ENCODE assay signal across 12 cellular contexts in the genomic region with DNA sequence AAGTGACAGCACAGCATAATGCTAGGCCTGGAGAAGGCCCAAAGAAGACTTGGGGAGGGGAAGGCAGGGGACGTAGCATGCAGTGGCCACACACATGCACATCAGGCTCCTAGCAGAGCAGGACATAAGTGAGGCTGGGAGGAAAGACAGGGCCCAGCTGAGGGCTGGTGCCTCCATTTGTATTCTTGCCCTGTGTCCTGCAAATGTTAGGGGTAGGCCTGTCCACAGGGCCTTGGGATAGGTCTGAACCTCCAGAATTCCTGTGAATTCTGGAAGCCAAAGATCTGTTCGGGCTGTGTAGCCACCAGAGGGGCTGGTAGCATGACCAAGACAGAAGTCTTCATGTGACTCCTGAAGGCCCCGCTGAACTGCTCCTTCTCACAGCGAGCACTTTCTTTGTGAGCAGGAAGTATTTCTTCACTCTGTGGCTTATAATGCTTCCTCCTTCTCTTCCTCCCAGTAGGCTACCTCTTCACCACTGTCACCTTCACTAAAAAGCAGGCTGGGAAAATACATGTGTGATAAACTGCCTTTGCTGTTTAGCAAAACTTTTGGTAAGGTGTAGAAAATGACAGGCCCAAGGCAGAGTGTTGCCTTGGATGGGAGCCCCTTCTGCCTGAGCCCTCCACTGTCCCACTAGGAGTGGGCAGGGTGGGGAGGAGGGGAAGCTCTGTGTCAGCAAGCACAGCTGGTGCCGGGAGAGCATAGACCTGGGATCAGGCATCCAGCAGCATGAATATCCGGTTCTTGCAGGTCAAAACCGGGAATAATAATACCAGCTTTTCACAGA. TPM values are rescaled to one million over a fixed set of nuclear protein-coding genes. Genes with fewer than 3 reads are reported as not detected.
DNase-seq lines count a peak whose midpoint lies in the region; ATAC-seq and TF ChIP-seq lines count a peak whose summit lies in the region.
"Had no signal": no experiment of that assay in that cellular context is flagged by ENCODE, and none has a peak within 500 bp of the region (broad histone marks: within the 10 kb centered on the region; RNA-seq: fewer than 3 reads in every experiment).

No MANE protein-coding gene starts in this region.

- TF ChIP-seq CTCF in CD14-positive monocyte (IDR thresholded peaks at IDR 0.05) (no peak), HL-60 (IDR thresholded peaks at IDR 0.05; ENCODE audit: insufficient read depth, low read length) (no peak)

- DNase-seq in CD14-positive monocyte (ENCODE audit: low spot score) (peak; percentile 53), HL-60 (ENCODE audit: low read depth in 1 of 2, low spot score in 1 of 2) (peak; percentile 69 to 90), medulla oblongata (ENCODE audit: extremely low spot score) (peak; percentile 41), NCI-H1105 treated with DMSO at 0.1 percent for 48 hours (lab: John Stamatoyannopoulos, UW) (no peak), AG20443 (ENCODE audit: low spot score) (no peak), activated gamma-delta T cell treated with Interleukin-2 at 50 U/mL for 16 hours (no peak)
- DNase-seq: MG63, NCI-H226, sigmoid colon had no signal

- H3K27me3 Mint-ChIP-seq in CD14-positive monocyte (ENCODE audit: low read depth in 3 of 3): peaks cover 0 to 2% (median 1%) of the 10 kb centered on the region in 3 donors
- H3K27me3 Mint-ChIP-seq in T-helper 1 cell treated with Interleukin-12 subunit alpha and Interleukin-12 subunit beta and Interleukin-4 antibody, amounts not matched to agents 30 μg/mL and 1 μg/mL, for 36 hours (ENCODE audit: low read depth): peaks cover 4% of the 10 kb centered on the region

- H3K4me1 Mint-ChIP-seq in CD14-positive monocyte: peaks cover 69% of the 10 kb centered on the region
- H3K4me1 Mint-ChIP-seq in T-helper 1 cell treated with Interleukin-12 subunit alpha and Interleukin-12 subunit beta and Interleukin-4 antibody, amounts not matched to agents 30 μg/mL and 1 μg/mL, for 36 hours (ENCODE audit: low read depth): peaks cover 19% of the 10 kb centered on the region

- H3K4me3 ChIP-seq in HL-60 (replicated peaks; ENCODE audit: insufficient read depth, low read length): no peak overlapping the region; the same call in 1 of the 2 replicates
- H3K4me3 ChIP-seq: MG63, sigmoid colon had no signal

- intact Hi-C loops in CD14-positive monocyte (cut with micrococcal nuclease): no loop called here

- H3K27ac Mint-ChIP-seq in CD14-positive monocyte: peak overlapping the region; percentile 65 to 90 (median 83)
- peak overlapping the region; percentile 59 for H3K27ac Mint-ChIP-seq in T-helper 1 cell treated with Interleukin-12 subunit alpha and Interleukin-12 subunit beta and Interleukin-4 antibody, amounts not matched to agents 30 μg/mL and 1 μg/mL, for 36 hours

- no peaks in the 10 kb centered on the region for H3K27me3 ChIP-seq in HL-60 (ENCODE audit: insufficient read depth, poor library complexity, severe bottlenecking)
- H3K27me3 ChIP-seq: MG63, sigmoid colon had no signal

- peaks cover 0 to 6% (median 4%) of the 10 kb centered on the region in 7 donors for H3K9me3 Mint-ChIP-seq in CD14-positive monocyte
- peaks cover 9% of the 10 kb centered on the region for H3K9me3 Mint-ChIP-seq in T-helper 1 cell treated with Interleukin-12 subunit alpha and Interleukin-12 subunit beta and Interleukin-4 antibody, amounts not matched to agents 30 μg/mL and 1 μg/mL, for 36 hours

- peak overlapping the region; percentile 20 to 83 for H3K4me3 Mint-ChIP-seq in CD14-positive monocyte
- H3K4me3 Mint-ChIP-seq in T-helper 1 cell treated with Interleukin-12 subunit alpha and Interleukin-12 subunit beta and Interleukin-4 antibody, amounts not matched to agents 30 μg/mL and 1 μg/mL, for 36 hours: peak overlapping the region; percentile 46

- H3K27ac ChIP-seq in HL-60 (replicated peaks): peak overlapping the region; percentile 94
- H3K27ac ChIP-seq: sigmoid colon had no signal

- peaks cover 0 to 8% of the 10 kb centered on the region in 2 donors for H3K36me3 Mint-ChIP-seq in CD14-positive monocyte
- peaks cover 8% of the 10 kb centered on the region for H3K36me3 Mint-ChIP-seq in T-helper 1 cell treated with Interleukin-12 subunit alpha and Interleukin-12 subunit beta and Interleukin-4 antibody, amounts not matched to agents 30 μg/mL and 1 μg/mL, for 36 hours (ENCODE audit: low read depth)

- ATAC-seq in activated CD4-positive, CD25-positive, alpha-beta regulatory T cell treated with anti-CD3 and anti-CD28 coated beads, Interleukin-2, amount 50 U/mL, for 24 hours: no peak

RNA-seq across cellular contexts. Expression of a gene that starts 8.4 kb away (rescaled TPM):
- polyA plus RNA-seq in CD14-positive monocyte: not detected
- polyA plus RNA-seq: endothelial cell of umbilical vein had no signal

Comparison
In these comparisons a context has a peak if more than half of its experiments do, and no peak if none do; other contexts are left out.
1. DNase-seq: peak in CD14-positive monocyte (single experiment), HL-60 (2 of 2) and medulla oblongata (single experiment); none in NCI-H1105 treated with DMSO at 0.1 percent for 48 hours (single experiment), AG20443 (single experiment) and activated gamma-delta T cell treated with Interleukin-2 at 50 U/mL for 16 hours (single experiment).